9 cellular contexts compared by ENCODE assay signal in genomic region chr5:131671994-131672655, GRCh38. TPM values are rescaled to one million over a fixed set of nuclear protein-coding genes. Genes with fewer than 3 reads are reported as not detected.
DNase-seq lines count a peak whose midpoint lies in the region; ATAC-seq and TF ChIP-seq lines count a peak whose summit lies in the region.
"Had no signal": no experiment of that assay in that cellular context is flagged by ENCODE, and none has a peak within 500 bp of the region (broad histone marks: within the 10 kb centered on the region; RNA-seq: fewer than 3 reads in every experiment).

No MANE protein-coding gene starts in this region.

- H3K27ac Mint-ChIP-seq in naive B cell, result peak overlapping the region in 5 of 6 donors; percentile 54 to 91 (median 70)
- no peak overlapping the region for H3K27ac Mint-ChIP-seq in stimulated activated effector memory CD8-positive, alpha-beta T cell treated with anti-CD3 and anti-CD28 coated beads, Interleukin-12 subunit alpha, Interleukin-12 subunit beta, amount 100 ng/mL, for 72 hours
- H3K27ac Mint-ChIP-seq in osteocyte (ENCODE audit: unreplicated experiment), result no peak overlapping the region

- no peaks in the 10 kb centered on the region for H3K9me3 Mint-ChIP-seq in naive B cell
- no peaks in the 10 kb centered on the region for H3K9me3 Mint-ChIP-seq in stimulated activated effector memory CD8-positive, alpha-beta T cell treated with anti-CD3 and anti-CD28 coated beads, Interleukin-12 subunit alpha, Interleukin-12 subunit beta, amount 100 ng/mL, for 72 hours
- no peaks in the 10 kb centered on the region for H3K9me3 Mint-ChIP-seq in osteocyte (ENCODE audit: unreplicated experiment)

- no peak for ATAC-seq in naive B cell (ENCODE audit: low read depth in 2 of 2)
- ATAC-seq in stimulated activated effector memory CD8-positive, alpha-beta T cell treated with anti-CD3 and anti-CD28 coated beads, Interleukin-12 subunit alpha, Interleukin-12 subunit beta, amount 100 ng/mL, for 72 hours, result no peak

- peak overlapping the region; percentile 73 for H3K27ac ChIP-seq in fibroblast of lung (ENCODE audit: insufficient read depth, low read length)
- H3K27ac ChIP-seq: KMS-11 had no signal

- H3K4me1 ChIP-seq in fibroblast of lung (ENCODE audit: control insufficient read depth, extremely low read depth, insufficient read depth, low read length), result peaks cover 17% of the 10 kb centered on the region

- no peaks in the 10 kb centered on the region for H4K20me1 ChIP-seq in fibroblast of lung (ENCODE audit: control insufficient read depth, extremely low read depth, insufficient read depth, low read length)

- no peak for TF ChIP-seq CTCF in AG04449 (IDR thresholded peaks at IDR 0.05; ENCODE audit: insufficient read depth, low read length, missing control alignments)
- no peak for TF ChIP-seq CTCF in fibroblast of lung (conservative IDR thresholded peaks at IDR 0.05 in 1 of 2, IDR thresholded peaks at IDR 0.05 in 1 of 2; ENCODE audit: low read depth in 1 of 2, low read length in 2 of 2)
- no peak for TF ChIP-seq CTCF in osteocyte (IDR thresholded peaks at IDR 0.05)

- peaks cover 25 to 57% of the 10 kb centered on the region in 2 donors for H3K36me3 Mint-ChIP-seq in naive B cell
- H3K36me3 Mint-ChIP-seq in stimulated activated effector memory CD8-positive, alpha-beta T cell treated with anti-CD3 and anti-CD28 coated beads, Interleukin-12 subunit alpha, Interleukin-12 subunit beta, amount 100 ng/mL, for 72 hours, result peaks cover 80% of the 10 kb centered on the region
- H3K36me3 Mint-ChIP-seq in osteocyte (ENCODE audit: unreplicated experiment), result peaks cover 62% of the 10 kb centered on the region

- no peak overlapping the region for H3K4me3 Mint-ChIP-seq in naive B cell
- H3K4me3 Mint-ChIP-seq in stimulated activated effector memory CD8-positive, alpha-beta T cell treated with anti-CD3 and anti-CD28 coated beads, Interleukin-12 subunit alpha, Interleukin-12 subunit beta, amount 100 ng/mL, for 72 hours, result no peak overlapping the region
- H3K4me3 Mint-ChIP-seq in osteocyte (ENCODE audit: unreplicated experiment), result no peak overlapping the region

- peaks cover 5 to 14% (median 11%) of the 10 kb centered on the region in 3 donors for H3K4me1 Mint-ChIP-seq in naive B cell
- peaks cover 23% of the 10 kb centered on the region for H3K4me1 Mint-ChIP-seq in stimulated activated effector memory CD8-positive, alpha-beta T cell treated with anti-CD3 and anti-CD28 coated beads, Interleukin-12 subunit alpha, Interleukin-12 subunit beta, amount 100 ng/mL, for 72 hours
- H3K4me1 Mint-ChIP-seq in osteocyte (ENCODE audit: unreplicated experiment), result peaks cover 7% of the 10 kb centered on the region

- H2AFZ ChIP-seq in fibroblast of lung (ENCODE audit: low read length), result no peak overlapping the region

- no peak overlapping the region for H3K4me3 ChIP-seq in AG04449 (ENCODE audit: low read depth, low read length)
- H3K4me3 ChIP-seq in fibroblast of lung (replicated peaks in 1 of 4; ENCODE audit: control extremely low read depth in 1 of 4, insufficient read depth in 1 of 4, low read depth in 3 of 4, low read length in 4 of 4), result peak overlapping the region in 1 of 4 experiments; percentile 10

- peaks cover 4% of the 10 kb centered on the region for H3K79me2 ChIP-seq in fibroblast of lung (ENCODE audit: control insufficient read depth, insufficient read depth, low read length)

- CTCF ChIA-PET in AG04449 (lab: Yijun Ruan, JAX), result interaction anchor here (0.6 to 1.8 kb wide), 3 partner anchors 8 to 82 kb away, joined by 3 to 7 read pairs (median 3); no protein-coding TSS in a partner anchor

- no peaks in the 10 kb centered on the region for H3K27me3 ChIP-seq in fibroblast of lung (ENCODE audit: control insufficient read depth, insufficient read depth, low read length)

- H3K27me3 Mint-ChIP-seq in naive B cell (no peaks in the 10 kb centered on the region), osteocyte (ENCODE audit: unreplicated experiment) (no peaks in the 10 kb centered on the region)

- peaks cover 8% of the 10 kb centered on the region for H3K36me3 ChIP-seq in fibroblast of lung (ENCODE audit: control insufficient read depth, insufficient read depth, low read length)

- no peak overlapping the region for H3K9ac ChIP-seq in fibroblast of lung (ENCODE audit: insufficient read depth, low read length)
- H3K9ac ChIP-seq: KMS-11 had no signal

- H3K9me3 ChIP-seq in fibroblast of lung (ENCODE audit: control insufficient read depth, insufficient read depth, low read depth, low read length), result no peaks in the 10 kb centered on the region

- H3K4me2 ChIP-seq in fibroblast of lung (ENCODE audit: extremely low read depth, insufficient read depth, low read length), result peak overlapping the region; percentile 41
- H3K4me2 ChIP-seq: KMS-11 had no signal

- POLR2A ChIA-PET in AG04449 (lab: Yijun Ruan, JAX), result no interaction called here

- DNase-seq in AG04449 (ENCODE audit: low read depth, low spot score), result peak; percentile 95
- DNase-seq in NCI-H2196 treated with DMSO at 0.1 percent for 48 hours (lab: John Stamatoyannopoulos, UW; ENCODE audit: unreplicated experiment), result peak; percentile 17
- DNase-seq in fibroblast of lung (ENCODE audit: low read depth in 2 of 2), result peak; percentile 95 to 97
- no peak for DNase-seq in naive B cell
- DNase-seq in LoVo (ENCODE audit: low spot score), result no peak
- DNase-seq in glomerular visceral epithelial cell (ENCODE audit: extremely low spot score), result no peak
- no peak for DNase-seq in stimulated activated effector memory CD8-positive, alpha-beta T cell treated with anti-CD3 and anti-CD28 coated beads, Interleukin-12 subunit alpha, Interleukin-12 subunit beta, amount 100 ng/mL, for 72 hours (ENCODE audit: low spot score in 2 of 2)
- no peak for DNase-seq in osteocyte (ENCODE audit: extremely low spot score, unreplicated experiment)

RNA-seq across cellular contexts. Expression of gene RAPGEF6, which starts 37.1 kb away (rescaled TPM):
- total RNA-seq in fibroblast of lung (30.0 and 35.7 TPM in 2 replicates), osteocyte (14.9 and 18.9 TPM in 2 replicates)
- polyA plus RNA-seq in fibroblast of lung (9.1 and 10.2 TPM in 2 replicates), naive B cell (ENCODE audit: low read depth in 6 of 6) (10 to 100 TPM; 15.3 to 28.3 (median 23.3) TPM)
- 4.7 and 4.8 TPM in 2 replicates for polyA plus RNA-seq in fibroblast of lung (2012)
- 4.6 and 9.9 TPM in 2 replicates for polyA minus RNA-seq in fibroblast of lung (ENCODE audit: low replicate concordance)

Comparison
In these comparisons a context has a peak if more than half of its experiments do, and no peak if none do; other contexts are left out.
1. DNase-seq: peak in AG04449 (single experiment), NCI-H2196 treated with DMSO at 0.1 percent for 48 hours (single experiment) and fibroblast of lung (2 of 2); none in naive B cell (single experiment), LoVo (single experiment), glomerular visceral epithelial cell (single experiment), stimulated activated effector memory CD8-positive, alpha-beta T cell treated with anti-CD3 and anti-CD28 coated beads, Interleukin-12 subunit alpha, Interleukin-12 subunit beta, amount 100 ng/mL, for 72 hours (0 of 2) and osteocyte (single experiment).
2. H3K27ac Mint-ChIP-seq: peak in naive B cell (5 of 6); none in stimulated activated effector memory CD8-positive, alpha-beta T cell treated with anti-CD3 and anti-CD28 coated beads, Interleukin-12 subunit alpha, Interleukin-12 subunit beta, amount 100 ng/mL, for 72 hours (single experiment) and osteocyte (single experiment).